Comparison of ENCODE assay signal across 24 cellular contexts in the genomic region with DNA sequence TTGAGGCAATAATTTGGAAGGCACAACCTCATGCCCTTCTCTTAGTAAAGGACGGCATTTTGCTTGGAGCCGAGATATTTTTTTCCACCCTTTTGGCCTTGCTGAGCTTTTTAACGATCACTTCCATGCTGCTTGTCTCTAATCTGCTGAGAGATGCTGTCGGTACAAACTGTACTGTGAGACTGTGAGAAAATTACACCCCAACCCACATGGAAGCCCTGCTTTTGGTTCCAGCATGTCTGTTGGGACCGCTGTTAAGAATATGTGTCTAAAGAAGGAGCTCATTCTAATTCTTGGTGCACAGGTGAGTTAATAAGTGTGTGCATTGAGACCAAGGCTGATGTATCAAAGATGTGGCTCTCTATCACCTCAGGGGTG.
DNase-seq lines count a peak whose midpoint lies in the region; ATAC-seq, FAIRE-seq and TF ChIP-seq lines count a peak whose summit lies in the region.
"Had no signal": no experiment of that assay in that cellular context is flagged by ENCODE, and none has a peak within 500 bp of the region (broad histone marks: within the 10 kb centered on the region; RNA-seq: fewer than 3 reads in every experiment).

No MANE protein-coding gene starts in this region.

- no peak overlapping the region for H3K4me3 Mint-ChIP-seq in astrocyte (ENCODE audit: unreplicated experiment)
- H3K4me3 Mint-ChIP-seq in activated T-helper 2 cell treated with anti-CD3 and anti-CD28 coated beads, Interferon-gamma antibody, Interleukin-2, Interleukin-4, amounts not matched to agents 10 μg/mL and 5 μg/mL and 100 μg/mL, durations not matched to agents 14 hours and 24 hours and 36 hours (ENCODE audit: low read depth), result no peak overlapping the region
- H3K4me3 Mint-ChIP-seq: CD4-positive, alpha-beta T cell had no signal

- no peaks in the 10 kb centered on the region for H4K20me1 ChIP-seq in astrocyte (ENCODE audit: insufficient read depth, low read length)
- H4K20me1 ChIP-seq: BLaER1 treated with 17β-estradiol and CSF1 and Interleukin-3, amounts not matched to agents 10 nM and 100 nM had no signal

- peaks cover 7% of the 10 kb centered on the region for H3K4me1 ChIP-seq in astrocyte (ENCODE audit: insufficient read depth, low read length)
- H3K4me1 ChIP-seq in mesodermal cell (ENCODE audit: control insufficient read depth, insufficient read depth, low read length, poor library complexity, severe bottlenecking), result peaks cover 22% of the 10 kb centered on the region
- no peaks in the 10 kb centered on the region for H3K4me1 ChIP-seq in skeletal muscle satellite cell (ENCODE audit: control insufficient read depth, insufficient read depth, low read length)
- H3K4me1 ChIP-seq: BLaER1 treated with 17β-estradiol and CSF1 and Interleukin-3, amounts not matched to agents 10 nM and 100 nM had no signal

- no peak for ATAC-seq in HG03095 (IDR thresholded peaks at IDR 0.05; ENCODE audit: unreplicated experiment)
- ATAC-seq: HCT116, HepG2, Panc1 had no signal

- no peak for FAIRE-seq in astrocyte (lab: Jason Lieb, UNC)
- FAIRE-seq: D721Med, GM19239, HepG2 had no signal

- peak overlapping the region; percentile 77 for H3K27ac Mint-ChIP-seq in astrocyte (ENCODE audit: unreplicated experiment)
- H3K27ac Mint-ChIP-seq in activated T-helper 2 cell treated with anti-CD3 and anti-CD28 coated beads, Interferon-gamma antibody, Interleukin-2, Interleukin-4, amounts not matched to agents 10 μg/mL and 5 μg/mL and 100 μg/mL, durations not matched to agents 14 hours and 24 hours and 36 hours, result no peak overlapping the region
- H3K27ac Mint-ChIP-seq: CD4-positive, alpha-beta T cell had no signal

- TF ChIP-seq CTCF in astrocyte (IDR thresholded peaks at IDR 0.05; ENCODE audit: insufficient read depth, low read depth, low read length), result no peak

- no peak overlapping the region for H3K9ac ChIP-seq in astrocyte (ENCODE audit: low read length)
- no peak overlapping the region for H3K9ac ChIP-seq in skeletal muscle satellite cell (ENCODE audit: low read depth, low read length)
- H3K9ac ChIP-seq: BLaER1 treated with 17β-estradiol and CSF1 and Interleukin-3, amounts not matched to agents 10 nM and 100 nM; SK-N-SH had no signal

- H3K4me1 Mint-ChIP-seq in astrocyte (ENCODE audit: low read depth, unreplicated experiment), result peaks cover 13% of the 10 kb centered on the region
- H3K4me1 Mint-ChIP-seq in activated T-helper 2 cell treated with anti-CD3 and anti-CD28 coated beads, Interferon-gamma antibody, Interleukin-2, Interleukin-4, amounts not matched to agents 10 μg/mL and 5 μg/mL and 100 μg/mL, durations not matched to agents 14 hours and 24 hours and 36 hours (ENCODE audit: low read depth), result no peaks in the 10 kb centered on the region

- H3K4me2 ChIP-seq in astrocyte (ENCODE audit: low read length), result peak overlapping the region; percentile 67
- peak overlapping the region; percentile 5 for H3K4me2 ChIP-seq in skeletal muscle satellite cell (ENCODE audit: low read length)
- H3K4me2 ChIP-seq: BLaER1 treated with 17β-estradiol and CSF1 and Interleukin-3, amounts not matched to agents 10 nM and 100 nM; SK-N-SH had no signal

- H2AFZ ChIP-seq in astrocyte (ENCODE audit: low read depth, low read length), result peak overlapping the region; percentile 70

- no peaks in the 10 kb centered on the region for H3K36me3 Mint-ChIP-seq in astrocyte (ENCODE audit: low read depth, unreplicated experiment)
- H3K36me3 Mint-ChIP-seq in activated T-helper 2 cell treated with anti-CD3 and anti-CD28 coated beads, Interferon-gamma antibody, Interleukin-2, Interleukin-4, amounts not matched to agents 10 μg/mL and 5 μg/mL and 100 μg/mL, durations not matched to agents 14 hours and 24 hours and 36 hours (ENCODE audit: low read depth), result no peaks in the 10 kb centered on the region

- H3K27ac ChIP-seq in astrocyte (ENCODE audit: low read depth, low read length), result no peak overlapping the region
- peak overlapping the region; percentile 64 for H3K27ac ChIP-seq in mesodermal cell (ENCODE audit: low read depth, low read length, severe bottlenecking)
- H3K27ac ChIP-seq: BLaER1 treated with 17β-estradiol and CSF1 and Interleukin-3, amounts not matched to agents 10 nM and 100 nM had no signal

- 80 to 96% methylated on average over 4 of the region's 5 CpGs for WGBS in mesodermal cell (ENCODE audit: insufficient coverage in 2 of 2), 2 experiments

- intact Hi-C loops in activated T-helper 2 cell treated with anti-CD3 and anti-CD28 coated beads, Interferon-gamma antibody, Interleukin-2, Interleukin-4, amounts not matched to agents 10 μg/mL and 5 μg/mL and 100 μg/mL, durations not matched to agents 14 hours and 24 hours and 36 hours (cut with micrococcal nuclease), result no loop called here

- H3K27me3 ChIP-seq in astrocyte (ENCODE audit: insufficient read depth, low read length) (no peaks in the 10 kb centered on the region), skeletal muscle satellite cell (ENCODE audit: control insufficient read depth, insufficient read depth, low read length) (peaks cover 5% of the 10 kb centered on the region)
- H3K27me3 ChIP-seq: BLaER1 treated with 17β-estradiol and CSF1 and Interleukin-3, amounts not matched to agents 10 nM and 100 nM had no signal

- H3K9me3 Mint-ChIP-seq in astrocyte (ENCODE audit: unreplicated experiment), result no peaks in the 10 kb centered on the region
- no peaks in the 10 kb centered on the region for H3K9me3 Mint-ChIP-seq in activated T-helper 2 cell treated with anti-CD3 and anti-CD28 coated beads, Interferon-gamma antibody, Interleukin-2, Interleukin-4, amounts not matched to agents 10 μg/mL and 5 μg/mL and 100 μg/mL, durations not matched to agents 14 hours and 24 hours and 36 hours
- H3K9me3 Mint-ChIP-seq: CD4-positive, alpha-beta T cell had no signal

- no peaks in the 10 kb centered on the region for H3K79me2 ChIP-seq in astrocyte (ENCODE audit: insufficient read depth, low read length)

- H3K9me3 ChIP-seq in astrocyte (ENCODE audit: insufficient read depth, low read depth, low read length) (no peaks in the 10 kb centered on the region), mesodermal cell (ENCODE audit: control insufficient read depth, low read length) (no peaks in the 10 kb centered on the region), skeletal muscle satellite cell (replicated peaks; ENCODE audit: low read length) (no peaks in the 10 kb centered on the region)
- H3K9me3 ChIP-seq: BLaER1 treated with 17β-estradiol and CSF1 and Interleukin-3, amounts not matched to agents 10 nM and 100 nM; SK-N-SH had no signal

- H3K4me3 ChIP-seq in astrocyte (ENCODE audit: insufficient read depth, low read depth, low read length), result no peak overlapping the region
- no peak overlapping the region for H3K4me3 ChIP-seq in mesodermal cell (ENCODE audit: extremely low read depth, insufficient read depth, low read length, poor library complexity, severe bottlenecking)
- no peak overlapping the region for H3K4me3 ChIP-seq in skeletal muscle satellite cell (ENCODE audit: low read length)
- H3K4me3 ChIP-seq: BLaER1 treated with 17β-estradiol and CSF1 and Interleukin-3, amounts not matched to agents 10 nM and 100 nM had no signal

- no peaks in the 10 kb centered on the region for H3K27me3 Mint-ChIP-seq in astrocyte (ENCODE audit: low read depth, unreplicated experiment)
- H3K27me3 Mint-ChIP-seq in activated T-helper 2 cell treated with anti-CD3 and anti-CD28 coated beads, Interferon-gamma antibody, Interleukin-2, Interleukin-4, amounts not matched to agents 10 μg/mL and 5 μg/mL and 100 μg/mL, durations not matched to agents 14 hours and 24 hours and 36 hours (ENCODE audit: low read depth), result no peaks in the 10 kb centered on the region

- H3K36me3 ChIP-seq in astrocyte (ENCODE audit: insufficient read depth, low read length) (no peaks in the 10 kb centered on the region), mesodermal cell (ENCODE audit: control insufficient read depth, insufficient read depth, low read length) (no peaks in the 10 kb centered on the region), skeletal muscle satellite cell (ENCODE audit: insufficient read depth, low read length) (no peaks in the 10 kb centered on the region)
- H3K36me3 ChIP-seq: BLaER1 treated with 17β-estradiol and CSF1 and Interleukin-3, amounts not matched to agents 10 nM and 100 nM had no signal

- DNase-seq in Ammon's horn (ENCODE audit: low spot score), result peak; percentile 25
- no peak for DNase-seq in astrocyte (ENCODE audit: low read depth)
- no peak for DNase-seq in NCI-H526 (lab: John Stamatoyannopoulos, UW)
- no peak for DNase-seq in NCI-H1105 treated with DMSO at 0.1 percent for 48 hours (lab: John Stamatoyannopoulos, UW)
- no peak for DNase-seq in activated T-helper 2 cell treated with anti-CD3 and anti-CD28 coated beads, Interferon-gamma antibody, Interleukin-2, Interleukin-4, amounts not matched to agents 10 μg/mL and 5 μg/mL and 100 μg/mL, durations not matched to agents 14 hours and 24 hours and 36 hours (ENCODE audit: low spot score)
- DNase-seq: 8988T; CD4-positive, alpha-beta T cell; Karpas-422; MV-4-11; NCI-H1105; NCI-H146; NCI-H2029; NCI-H69; SIG-M5; SK-N-SH had no signal
